ENCODE assay signal across 9 cellular contexts in genomic region chr19:41957161-41957837, GRCh38. TPM values are rescaled to one million over a fixed set of nuclear protein-coding genes. Genes with fewer than 3 reads are reported as not detected.
DNase-seq lines count a peak whose midpoint lies in the region; ATAC-seq, FAIRE-seq and TF ChIP-seq lines count a peak whose summit lies in the region.
"Had no signal": no experiment of that assay in that cellular context is flagged by ENCODE, and none has a peak within 500 bp of the region (broad histone marks: within the 10 kb centered on the region; RNA-seq: fewer than 3 reads in every experiment).

No MANE protein-coding gene starts in this region.

- TF ChIP-seq CTCF in WI38 (IDR thresholded peaks at IDR 0.05; ENCODE audit: low read depth, low read length) = no peak
- TF ChIP-seq CTCF in foreskin fibroblast (IDR thresholded peaks at IDR 0.05; ENCODE audit: low read depth, low read length) = no peak
- TF ChIP-seq CTCF in uterus (IDR thresholded peaks at IDR 0.05) = no peak

- ATAC-seq in HG02610 (IDR thresholded peaks at IDR 0.05; ENCODE audit: unreplicated experiment) = no peak

- peaks cover 14% of the 10 kb centered on the region for H3K4me1 Mint-ChIP-seq in activated CD4-positive, alpha-beta T cell treated with anti-CD3 and anti-CD28 coated beads, Interleukin-2, amount 10 ng/mL, durations not matched to agents 24 days and 14 days

- peak overlapping the region; percentile 97; the same call in 1 of the 2 replicates for H3K4me3 ChIP-seq in WI38 (ENCODE audit: low read depth, low read length)
- peak overlapping the region; percentile 94 to 100 for H3K4me3 ChIP-seq in foreskin fibroblast (ENCODE audit: low read depth in 1 of 2, low read length in 2 of 2)
- H3K4me3 ChIP-seq in small intestine (ENCODE audit: low read depth in 1 of 2, low read length in 2 of 2) = peak overlapping the region in 1 of 2 donors; percentile 24
- no peak overlapping the region for H3K4me3 ChIP-seq in uterus

- peaks cover 0 to 3% of the 10 kb centered on the region in 2 donors for H3K36me3 ChIP-seq in small intestine (ENCODE audit: control insufficient read depth in 2 of 2, insufficient read depth in 2 of 2, low read length in 2 of 2)
- no peaks in the 10 kb centered on the region for H3K36me3 ChIP-seq in uterus

- no peaks in the 10 kb centered on the region for H3K27me3 ChIP-seq in small intestine (ENCODE audit: control insufficient read depth in 2 of 2, insufficient read depth in 2 of 2, low read length in 2 of 2)
- H3K27me3 ChIP-seq in uterus = no peaks in the 10 kb centered on the region

- intact Hi-C loops in activated CD4-positive, alpha-beta T cell treated with anti-CD3 and anti-CD28 coated beads, Interleukin-2, amount 10 ng/mL, durations not matched to agents 24 days and 14 days (cut with micrococcal nuclease) = no loop called here
- intact Hi-C loops in uterus (cut with DNase I; ENCODE audit: low total_unique reads) = no loop called here

- H3K27ac ChIP-seq in small intestine (ENCODE audit: low read depth in 1 of 2, low read length in 1 of 2) = peak overlapping the region; percentile 94 to 98
- peak overlapping the region in 1 of 2 donors; percentile 90 for H3K27ac ChIP-seq in uterus

- H3K9me3 ChIP-seq in small intestine (ENCODE audit: control insufficient read depth, low read depth) (no peaks in the 10 kb centered on the region), uterus (no peaks in the 10 kb centered on the region)

- H3K4me1 ChIP-seq in small intestine (ENCODE audit: control insufficient read depth in 2 of 2, insufficient read depth in 1 of 2, low read depth in 1 of 2, low read length in 1 of 2) = peaks cover 0 to 3% of the 10 kb centered on the region in 2 donors
- H3K4me1 ChIP-seq in uterus = peaks cover 0 to 10% of the 10 kb centered on the region in 2 donors

- FAIRE-seq in small intestine (lab: Jason Lieb, UNC) = no peak

- DNase-seq in activated CD4-positive, alpha-beta T cell treated with anti-CD3 and anti-CD28 coated beads, Interleukin-2, amount 10 ng/mL, durations not matched to agents 24 days and 14 days = no peak
- no peak for DNase-seq in activated CD4-positive, alpha-beta T cell treated with anti-CD3 and anti-CD28 coated beads for 1 hour
- DNase-seq in foreskin fibroblast = no peak
- DNase-seq in small intestine = peak; percentile 88
- DNase-seq in DMS153 treated with DMSO at 0.1 percent for 48 hours (lab: John Stamatoyannopoulos, UW; ENCODE audit: unreplicated experiment) = no peak
- DNase-seq in uterus = no peak

- 25 to 65% (median 49%) methylated on average over 11 of the region's 11 CpGs for WGBS in small intestine, 3 donors

- H3K9me3 Mint-ChIP-seq in activated CD4-positive, alpha-beta T cell treated with anti-CD3 and anti-CD28 coated beads, Interleukin-2, amount 10 ng/mL, durations not matched to agents 24 days and 14 days = no peaks in the 10 kb centered on the region

- no peak for TF ChIP-seq POLR2A in uterus (IDR thresholded peaks at IDR 0.05)

- no peaks in the 10 kb centered on the region for H3K27me3 Mint-ChIP-seq in activated CD4-positive, alpha-beta T cell treated with anti-CD3 and anti-CD28 coated beads, Interleukin-2, amount 10 ng/mL, durations not matched to agents 24 days and 14 days

- H3K36me3 Mint-ChIP-seq in activated CD4-positive, alpha-beta T cell treated with anti-CD3 and anti-CD28 coated beads, Interleukin-2, amount 10 ng/mL, durations not matched to agents 24 days and 14 days (ENCODE audit: low read depth) = no peaks in the 10 kb centered on the region

- H3K27ac Mint-ChIP-seq in activated CD4-positive, alpha-beta T cell treated with anti-CD3 and anti-CD28 coated beads, Interleukin-2, amount 10 ng/mL, durations not matched to agents 24 days and 14 days = peak overlapping the region; percentile 74

- H3K4me3 Mint-ChIP-seq in activated CD4-positive, alpha-beta T cell treated with anti-CD3 and anti-CD28 coated beads, Interleukin-2, amount 10 ng/mL, durations not matched to agents 24 days and 14 days = peak overlapping the region; percentile 89

RNA-seq across cellular contexts. Expression of gene RABAC1, which starts 1.8 kb away (rescaled TPM):
- 37.2 and 41.5 TPM in 2 replicates for total RNA-seq in activated CD4-positive, alpha-beta T cell treated with anti-CD3 and anti-CD28 coated beads, Interleukin-2, amount 10 ng/mL, durations not matched to agents 24 days and 14 days
- 100 to 1,000 TPM; 183 to 227 (median 206) TPM for polyA plus RNA-seq in small intestine
- 100 to 1,000 TPM in 3 of 4 donors, 10 to 100 TPM in 1; 83.0 to 223 (median 178) TPM for total RNA-seq in uterus

RNA-seq across cellular contexts. Expression of gene ERFL, which starts 29.1 kb away (rescaled TPM):
- 3.1 and 4.2 TPM in 2 replicates for total RNA-seq in activated CD4-positive, alpha-beta T cell treated with anti-CD3 and anti-CD28 coated beads, Interleukin-2, amount 10 ng/mL, durations not matched to agents 24 days and 14 days
- under 1 TPM in 1 of 3 donors, not detected in 2; 0.21 TPM for polyA plus RNA-seq in small intestine
- 1 to 10 TPM in 1 of 4 donors, not detected in 3; 1.7 TPM for total RNA-seq in uterus
- total RNA-seq: SK-MEL-5 had no signal

RNA-seq across cellular contexts. Expression of gene ATP1A3, which starts 36.7 kb away (rescaled TPM):
- 0.68 and 1.2 TPM in 2 replicates for total RNA-seq in activated CD4-positive, alpha-beta T cell treated with anti-CD3 and anti-CD28 coated beads, Interleukin-2, amount 10 ng/mL, durations not matched to agents 24 days and 14 days
- polyA plus RNA-seq in small intestine = 1 to 10 TPM in 1 of 3 donors, under 1 TPM in 1, not detected in 1; 0.81 to 4.3 TPM
- under 1 TPM in 1 of 4 donors, not detected in 3; 0.55 TPM for total RNA-seq in uterus

Comparison
In these comparisons a context has a peak if more than half of its experiments do, and no peak if none do; other contexts are left out.
1. H3K4me3 ChIP-seq: peak in WI38 (single experiment) and foreskin fibroblast (2 of 2); none in uterus (0 of 2).